In the genomic region with DNA sequence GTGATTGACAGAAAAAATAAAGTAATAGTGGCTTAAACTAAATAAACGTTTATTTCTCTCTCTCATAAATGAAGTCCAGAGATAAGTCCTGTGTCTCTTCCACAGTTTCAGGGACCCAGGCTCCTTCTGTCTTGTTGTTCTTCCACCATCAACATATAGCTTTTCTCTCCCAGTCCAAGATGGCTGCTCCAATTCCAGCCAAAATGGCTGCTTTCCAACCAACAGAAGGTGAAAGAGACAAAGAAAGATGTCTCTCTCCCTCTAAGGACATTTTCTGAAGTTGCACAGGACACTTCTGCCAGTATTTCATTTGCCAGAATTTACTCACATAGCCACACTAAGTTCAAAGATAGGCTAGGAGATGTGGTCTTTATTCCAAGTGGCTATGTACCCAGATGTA, we compare ENCODE assay signal across 23 cellular contexts. TPM values are rescaled to one million over a fixed set of nuclear protein-coding genes. Genes with fewer than 3 reads are reported as not detected.
"Had no signal": no experiment of that assay in that cellular context is flagged by ENCODE, and none has a peak within 500 bp of the region (broad histone marks: within the 10 kb centered on the region; RNA-seq: fewer than 3 reads in every experiment).

No MANE protein-coding gene starts in this region.

- H3K27ac ChIP-seq: colonic mucosa, left lung, neutrophil, pancreas, psoas muscle, right atrium auricular region had no signal

- H3K9me3 ChIP-seq: colonic mucosa, left lung, neutrophil, pancreas, psoas muscle, right atrium auricular region had no signal

- ATAC-seq: effector memory CD8-positive, alpha-beta T cell; esophagus mucosa; left lung; naive thymus-derived CD8-positive, alpha-beta T cell; pancreas; psoas muscle; stimulated activated naive CD8-positive, alpha-beta T cell treated with anti-CD3 and anti-CD28 coated beads, Interleukin-15, Interleukin-2, amounts not matched to agents 100 U/mL and 50 U/mL, for 24 hours had no signal

- DNase-seq: activated CD4-positive, alpha-beta memory T cell treated with anti-CD3 and anti-CD28 coated beads for 36 hours; activated CD4-positive, alpha-beta T cell treated with anti-CD3 and anti-CD28 coated beads for 48 hours; activated effector memory CD4-positive, alpha-beta T cell treated with Interleukin-2 at 50 U/mL for 16 hours; activated naive CD4-positive, alpha-beta T cell treated with anti-CD3 and anti-CD28 coated beads for 36 hours; activated naive CD8-positive, alpha-beta T cell treated with anti-CD3 and anti-CD28 coated beads, Interleukin-2, amount 10 ng/mL, durations not matched to agents 7 days and 5 days; activated T-cell treated with anti-CD3 and anti-CD28 coated beads, Interleukin-2, amount 50 U/mL, for 48 hours; amniotic stem cell; colonic mucosa; dorsolateral prefrontal cortex; effector memory CD8-positive, alpha-beta T cell; foreskin melanocyte; left lung; naive thymus-derived CD8-positive, alpha-beta T cell; pancreas; psoas muscle; stimulated activated CD4-positive, alpha-beta T cell treated with anti-CD3 and anti-CD28 coated beads, Interleukin-4, amount 100 ng/mL, for 4 hours; stimulated activated naive CD8-positive, alpha-beta T cell treated with anti-CD3 and anti-CD28 coated beads, Interleukin-15, Interleukin-2, amounts not matched to agents 100 U/mL and 50 U/mL, for 24 hours had no signal

- H3K36me3 ChIP-seq: colonic mucosa, left lung, neutrophil, pancreas, right atrium auricular region had no signal

- H3K4me1 ChIP-seq: colonic mucosa, left lung, pancreas, psoas muscle, right atrium auricular region had no signal

- FAIRE-seq: endothelial cell of umbilical vein, pancreas had no signal

- H3K4me3 ChIP-seq: colonic mucosa, dorsolateral prefrontal cortex, left lung, lung, pancreas, psoas muscle, right atrium auricular region had no signal

- H3K27me3 ChIP-seq: colonic mucosa, dorsolateral prefrontal cortex, left lung, pancreas, right atrium auricular region had no signal

RNA-seq across cellular contexts. Expression of a gene that starts 9.4 kb away (rescaled TPM):
- total RNA-seq: bronchial epithelial cell had no signal
